In genomic region chr11:65492637-65493366, GRCh38 we compare ENCODE assay signal across 8 cellular contexts. TPM values are rescaled to one million over a fixed set of nuclear protein-coding genes. Genes with fewer than 3 reads are reported as not detected.
A peak's percentile ranks its signal among the peaks of the same experiment; 100 is the strongest.
DNase-seq lines count a peak whose midpoint lies in the region; ATAC-seq, FAIRE-seq and TF ChIP-seq lines count a peak whose summit lies in the region.

No MANE protein-coding gene starts in this region.

- CTCF ChIA-PET in GM12878 (lab: Yijun Ruan, JAX): interaction anchor here (1.5 to 27.9 kb wide), 6 partner anchors 14 to 77 kb away, joined by 4 to 728 read pairs (median 8); partner anchors contain the start of gene NEAT1

- no peaks in the 10 kb centered on the region for H3K36me3 Mint-ChIP-seq in stimulated activated naive CD8-positive, alpha-beta T cell treated with anti-CD3 and anti-CD28 coated beads, Interleukin-15, Interleukin-2, amounts not matched to agents 100 ng/mL and 50 ng/mL, for 24 hours (ENCODE audit: low read depth)

- peak overlapping the region; percentile 59 for H2AFZ ChIP-seq in GM12878 (ENCODE audit: control insufficient read depth, low read depth, low read length)

- no peaks in the 10 kb centered on the region for H3K9me3 Mint-ChIP-seq in stimulated activated naive CD8-positive, alpha-beta T cell treated with anti-CD3 and anti-CD28 coated beads, Interleukin-15, Interleukin-2, amounts not matched to agents 100 ng/mL and 50 ng/mL, for 24 hours

- H3K4me1 ChIP-seq in GM12878 (ENCODE audit: control insufficient read depth, insufficient read depth, low read length): peaks cover 82% of the 10 kb centered on the region

- H3K4me3 Mint-ChIP-seq in stimulated activated naive CD8-positive, alpha-beta T cell treated with anti-CD3 and anti-CD28 coated beads, Interleukin-15, Interleukin-2, amounts not matched to agents 100 ng/mL and 50 ng/mL, for 24 hours: peak overlapping the region; percentile 69

- TF ChIP-seq POLR2A in GM12878 (IDR thresholded peaks at IDR 0.05; ENCODE audit: low read depth, low read length): peak; percentile 66

- DNase-seq in GM03348 (ENCODE audit: low spot score): peak; percentile 62
- DNase-seq in NCI-H526 treated with DMSO at 0.1 percent for 48 hours (lab: John Stamatoyannopoulos, UW): peak; percentile 51
- peak; percentile 68 for DNase-seq in GM12878 (ENCODE audit: low read depth, low spot score)
- no peak for DNase-seq in NCI-H1694 (lab: John Stamatoyannopoulos, UW)

- RAD21 ChIA-PET in GM12878 (lab: Charles Lee; ENCODE audit: unreplicated experiment): interaction anchor here (0.7 to 14.2 kb wide), 14 partner anchors 10 to 131 kb away, joined by 3 to 282 read pairs (median 5); partner anchors contain the start of genes NEAT1 and ZNRD2

- peak overlapping the region; percentile 95 for H3K27ac Mint-ChIP-seq in stimulated activated naive CD8-positive, alpha-beta T cell treated with anti-CD3 and anti-CD28 coated beads, Interleukin-15, Interleukin-2, amounts not matched to agents 100 ng/mL and 50 ng/mL, for 24 hours

- no peaks in the 10 kb centered on the region for H4K20me1 ChIP-seq in GM12878 (ENCODE audit: control insufficient read depth, insufficient read depth)

- H3K27me3 ChIP-seq in GM12878 (replicated peaks in 1 of 2; ENCODE audit: control insufficient read depth in 2 of 2, insufficient read depth in 2 of 2, low read length in 1 of 2) (no peaks in the 10 kb centered on the region), layer of hippocampus (ENCODE audit: control insufficient read depth, insufficient read depth, low read length) (peaks cover 4% of the 10 kb centered on the region)

- H3K4me1 Mint-ChIP-seq in stimulated activated naive CD8-positive, alpha-beta T cell treated with anti-CD3 and anti-CD28 coated beads, Interleukin-15, Interleukin-2, amounts not matched to agents 100 ng/mL and 50 ng/mL, for 24 hours (ENCODE audit: low read depth): peaks cover 89% of the 10 kb centered on the region

- SMC1A ChIA-PET in GM12878 (lab: Charles Lee; ENCODE audit: uncharacterized antibody, unreplicated experiment): interaction anchor here (0.8 to 15.8 kb wide), 13 partner anchors 7 to 141 kb away, joined by 3 to 146 read pairs (median 5); partner anchors contain the start of gene NEAT1

- H3K9me3 ChIP-seq in GM12878 (replicated peaks; ENCODE audit: control insufficient read depth, insufficient read depth, low read length): no peaks in the 10 kb centered on the region

- H3K79me2 ChIP-seq in GM12878 (ENCODE audit: control insufficient read depth, insufficient read depth, low read length): peaks cover 57% of the 10 kb centered on the region

- no peak for TF ChIP-seq CTCF in 22Rv1 (IDR thresholded peaks at IDR 0.05)
- no peak for TF ChIP-seq CTCF in GM12878 (IDR thresholded peaks at IDR 0.05 in 2 of 3, conservative IDR thresholded peaks at IDR 0.05 in 1 of 3; ENCODE audit: control insufficient read depth in 2 of 3, extremely low read depth in 1 of 3, insufficient read depth in 1 of 3, low read depth in 3 of 3, low read length in 3 of 3)

- peak; percentile 47 to 50; a peak in 1 of 4 replicates for TF ChIP-seq EP300 in GM12878 (IDR thresholded peaks at IDR 0.05; ENCODE audit: borderline replicate concordance in 1 of 2, control insufficient read depth in 1 of 2, low read depth in 2 of 2, low read length in 2 of 2)

- WGBS in GM12878 (ENCODE audit: insufficient coverage, insufficient replicate concordance, low lambda C conversion rate, missing lambda C conversion rate): 0% methylated on average over 6 of the region's 6 CpGs

- peak overlapping the region; percentile 81 for H3K9ac ChIP-seq in GM12878 (ENCODE audit: control insufficient read depth, insufficient read depth, low read length)

- H3K27ac ChIP-seq in 22Rv1: peak overlapping the region; percentile 98
- H3K27ac ChIP-seq in GM12878 (ENCODE audit: control insufficient read depth, insufficient read depth): peak overlapping the region; percentile 100
- peak overlapping the region; percentile 100 for H3K27ac ChIP-seq in layer of hippocampus (ENCODE audit: low read depth, low read length)

- H3K36me3 ChIP-seq in GM12878 (ENCODE audit: control insufficient read depth in 2 of 2, insufficient read depth in 2 of 2, low read length in 1 of 2): no peaks in the 10 kb centered on the region

- H3K4me2 ChIP-seq in GM12878 (ENCODE audit: control insufficient read depth, insufficient read depth): peak overlapping the region; percentile 77

- peak overlapping the region; percentile 61 for H3K4me3 ChIP-seq in GM12878

- TF ChIP-seq RAD21 in GM12878 (IDR thresholded peaks at IDR 0.05; ENCODE audit: insufficient read depth, low read depth, low read length): no peak

- ATAC-seq in GM12878: peak; percentile 50
- no peak for ATAC-seq in HG02970 (IDR thresholded peaks at IDR 0.05; ENCODE audit: low FRiP score, unreplicated experiment)

- TSS peak; percentile 45 for BruUV-seq in GM12878 (replicated peaks; lab: Mats Ljungman, UMichigan)

- intact Hi-C loops in GM12878 (cut with micrococcal nuclease; ENCODE audit: unreplicated experiment): no loop called here

- no peaks in the 10 kb centered on the region for H3K27me3 Mint-ChIP-seq in stimulated activated naive CD8-positive, alpha-beta T cell treated with anti-CD3 and anti-CD28 coated beads, Interleukin-15, Interleukin-2, amounts not matched to agents 100 ng/mL and 50 ng/mL, for 24 hours

- peak; percentile 54 for FAIRE-seq in GM12878 (lab: Jason Lieb, UNC)

- in situ Hi-C loops in GM12878 (cut with MboI): no loop called here

- POLR2A ChIA-PET in GM12878 (lab: Charles Lee): interaction anchor here (0.9 to 16.2 kb wide), 14 partner anchors 3 to 108 kb away, joined by 3 to 429 read pairs (median 10); partner anchors contain the start of genes MALAT1 and NEAT1

TF ChIP-seq in GM12878, 131 proteins besides CTCF, POLR2A, EP300 and RAD21 (continues in another document):
- TF ChIP-seq TAF1 (IDR thresholded peaks at IDR 0.05; ENCODE audit: borderline replicate concordance, low read depth, low read length) (peak; percentile 45; the same call in 1 of the 2 replicates), CBX3 (IDR thresholded peaks at IDR 0.05; ENCODE audit: borderline replicate concordance, low read depth) (no peak), KDM1A (IDR thresholded peaks at IDR 0.05; ENCODE audit: borderline replicate concordance) (no peak), SMARCA5 (IDR thresholded peaks at IDR 0.05) (no peak), ELK1 (IDR thresholded peaks at IDR 0.05; ENCODE audit: low read depth, low read length) (no peak), STAT1 (conservative IDR thresholded peaks at IDR 0.05) (no peak), RCOR1 (conservative IDR thresholded peaks at IDR 0.05; ENCODE audit: low read depth, low read length) (no peak), SPI1 (IDR thresholded peaks at IDR 0.05; ENCODE audit: borderline replicate concordance, insufficient read depth, low read depth, low read length) (peak; percentile 36; the same call in 1 of the 2 replicates), ZNF622 (IDR thresholded peaks at IDR 0.05) (no peak), CHD1 (IDR thresholded peaks at IDR 0.05; ENCODE audit: low read depth, low read length) (no peak)

RNA-seq across cellular contexts. Expression of gene MALAT1, which starts 6.0 kb away (rescaled TPM):
- 43,172 and 44,148 TPM in 2 replicates for total RNA-seq in GM12878 (2013; cell fraction: nucleolus; rRNA removed)
- total RNA-seq in GM12878 (2014; rRNA removed): 1,917 and 1,986 TPM in 2 replicates
- 2,052 and 2,660 TPM in 2 replicates for total RNA-seq in GM12878 (2014; rRNA removed; fragmentation: Illumina TruSeq; extraction: Trizol)
- 3,939 and 4,883 TPM in 2 replicates for total RNA-seq in GM12878 (2021)
- polyA plus RNA-seq in GM12878 (2011; ENCODE audit: low read depth): 704 TPM
- polyA plus RNA-seq in GM12878 (2011; rRNA removed): 659 and 901 TPM in 2 replicates
- 216 and 352 TPM in 2 replicates for polyA plus RNA-seq in GM12878 (2011; cell fraction: cytosol; rRNA removed)
- polyA plus RNA-seq in GM12878 (2011; cell fraction: nucleus; rRNA removed): 4,041 and 4,062 TPM in 2 replicates
- polyA plus RNA-seq in GM12878 (2012): 1,013 and 3,952 TPM in 2 replicates
- polyA plus RNA-seq in GM12878 (2014; fragmentation: Illumina TruSeq; extraction: Trizol): 448 and 686 TPM in 2 replicates
- 1,000 to 10,000 TPM; 1,593 to 8,160 TPM for polyA plus RNA-seq in GM12878 (2014; fragmentation: Nextera tagmentation; extraction: Ambion mirVana)
- polyA plus RNA-seq in GM12878 (2014; rRNA removed): 1,421 and 1,643 TPM in 2 replicates
- 1,000 to 10,000 TPM; 6,201 to 6,497 TPM for polyA plus RNA-seq in GM12878 (2016; fragmentation: Nextera tagmentation; extraction: Ambion mirVana)
- polyA minus RNA-seq in GM12878 (2011; rRNA and poly(A)+ RNA removed): 2,928 and 3,606 TPM in 2 replicates
- polyA minus RNA-seq in GM12878 (2011; cell fraction: cytosol; rRNA and poly(A)+ RNA removed): 1,627 and 2,358 TPM in 2 replicates
- 12,181 and 12,309 TPM in 2 replicates for polyA minus RNA-seq in GM12878 (2011; cell fraction: nucleus; rRNA and poly(A)+ RNA removed)

RNA-seq across cellular contexts. Expression of gene SCYL1, which starts 32.1 kb away (rescaled TPM):
- 28.9 and 34.4 TPM in 2 replicates for total RNA-seq in GM12878 (2013; cell fraction: nucleolus; rRNA removed)
- 75.1 and 82.7 TPM in 2 replicates for total RNA-seq in GM12878 (2014; rRNA removed)
- total RNA-seq in GM12878 (2014; rRNA removed; fragmentation: Illumina TruSeq; extraction: Trizol): 25.9 and 29.3 TPM in 2 replicates
- 66.7 and 67.8 TPM in 2 replicates for total RNA-seq in GM12878 (2021)
- polyA plus RNA-seq in GM12878 (2011; ENCODE audit: low read depth): 16.4 TPM
- 17.8 and 43.1 TPM in 2 replicates for polyA plus RNA-seq in GM12878 (2011; rRNA removed)
- 88.7 and 112 TPM in 2 replicates for polyA plus RNA-seq in GM12878 (2011; cell fraction: cytosol; rRNA removed)
- 114 and 150 TPM in 2 replicates for polyA plus RNA-seq in GM12878 (2011; cell fraction: nucleus; rRNA removed)
- polyA plus RNA-seq in GM12878 (2012): 35.1 and 36.8 TPM in 2 replicates
- polyA plus RNA-seq in GM12878 (2014; fragmentation: Illumina TruSeq; extraction: Trizol): 6.9 and 32.5 TPM in 2 replicates
- polyA plus RNA-seq in GM12878 (2014; fragmentation: Nextera tagmentation; extraction: Ambion mirVana): 1 to 10 TPM in 1 of 2 experiments, under 1 TPM in 1; 0.80 to 6.3 TPM
- polyA plus RNA-seq in GM12878 (2014; rRNA removed): 68.0 and 74.6 TPM in 2 replicates
- 10 to 100 TPM; 59.2 to 65.4 TPM for polyA plus RNA-seq in GM12878 (2016; fragmentation: Nextera tagmentation; extraction: Ambion mirVana)
- 43.5 and 70.6 TPM in 2 replicates for polyA minus RNA-seq in GM12878 (2011; rRNA and poly(A)+ RNA removed)
- 23.4 and 34.6 TPM in 2 replicates for polyA minus RNA-seq in GM12878 (2011; cell fraction: cytosol; rRNA and poly(A)+ RNA removed)
- 16.7 and 26.3 TPM in 2 replicates for polyA minus RNA-seq in GM12878 (2011; cell fraction: nucleus; rRNA and poly(A)+ RNA removed)
